Comparison of ENCODE assay signal across 11 cellular contexts in the genomic region with DNA sequence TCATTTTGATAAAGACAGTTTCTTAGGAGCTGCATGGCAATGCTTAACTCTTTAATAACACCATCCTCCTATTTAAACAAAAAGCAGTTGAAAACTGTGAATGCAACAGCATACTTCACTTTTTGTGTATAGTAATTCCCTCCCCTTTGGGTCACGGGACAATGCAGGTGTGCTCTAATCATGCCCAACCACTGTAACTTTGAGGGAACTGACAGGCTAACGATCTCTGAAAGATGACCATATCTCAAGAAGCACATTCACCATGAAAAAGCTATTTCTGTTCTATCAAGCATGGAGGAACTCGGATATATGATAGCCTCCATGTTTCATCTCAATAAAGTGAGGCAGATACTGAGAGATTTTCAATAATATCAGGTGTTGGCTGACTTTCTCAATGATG.
DNase-seq lines count a peak whose midpoint lies in the region; ATAC-seq and TF ChIP-seq lines count a peak whose summit lies in the region.
"Had no signal": no experiment of that assay in that cellular context is flagged by ENCODE, and none has a peak within 500 bp of the region (broad histone marks: within the 10 kb centered on the region; RNA-seq: fewer than 3 reads in every experiment).

No MANE protein-coding gene starts in this region.

- no peaks in the 10 kb centered on the region for H3K27me3 ChIP-seq in upper lobe of right lung

- H3K27ac ChIP-seq in upper lobe of right lung = no peak overlapping the region

- no peak overlapping the region for H3K4me3 ChIP-seq in upper lobe of right lung

- DNase-seq in EL (no peak), upper lobe of right lung (no peak), amygdala (lab: John Stamatoyannopoulos, UW) (no peak)
- no peak for DNase-seq in activated naive CD4-positive, alpha-beta T cell treated with Interleukin-2 at 50 U/mL for 16 hours
- DNase-seq: KG1, NCI-H187 treated with DMSO at 0.1 percent for 48 hours, PC-3 had no signal

- H3K36me3 ChIP-seq in upper lobe of right lung = peaks cover 3% of the 10 kb centered on the region

- intact Hi-C loops in upper lobe of right lung (cut with DNase I) = no loop called here

- H3K4me1 ChIP-seq in upper lobe of right lung = no peaks in the 10 kb centered on the region

- TF ChIP-seq CTCF in upper lobe of right lung (IDR thresholded peaks at IDR 0.05) = no peak

- ATAC-seq in GM18502 (IDR thresholded peaks at IDR 0.05; ENCODE audit: poor library complexity, unreplicated experiment) = peak; percentile 70
- peak; percentile 88 for ATAC-seq in GM19438 (IDR thresholded peaks at IDR 0.05; ENCODE audit: low read depth, unreplicated experiment)
- peak; percentile 79 for ATAC-seq in HG02798 (IDR thresholded peaks at IDR 0.05; ENCODE audit: poor library complexity, unreplicated experiment)
- ATAC-seq in HG03342 (IDR thresholded peaks at IDR 0.05; ENCODE audit: unreplicated experiment) = peak; percentile 78
- ATAC-seq in upper lobe of right lung = no peak
- ATAC-seq: PC-3 had no signal

- no peaks in the 10 kb centered on the region for H3K9me3 ChIP-seq in upper lobe of right lung
